In genomic region chr15:40066531-40066930, GRCh38 we compare ENCODE assay signal across 16 cellular contexts. TPM values are rescaled to one million over a fixed set of nuclear protein-coding genes. Genes with fewer than 3 reads are reported as not detected.
A peak's percentile ranks its signal among the peaks of the same experiment; 100 is the strongest.
DNase-seq lines count a peak whose midpoint lies in the region; ATAC-seq and TF ChIP-seq lines count a peak whose summit lies in the region.
"Had no signal": no experiment of that assay in that cellular context is flagged by ENCODE, and none has a peak within 500 bp of the region (broad histone marks: within the 10 kb centered on the region; RNA-seq: fewer than 3 reads in every experiment).

No MANE protein-coding gene starts in this region.

- H3K27ac ChIP-seq in OCI-LY1 (ENCODE audit: low read depth, low read length, poor library complexity, severe bottlenecking) (peak overlapping the region; percentile 98), trophoblast cell (ENCODE audit: low read depth, low read length) (no peak overlapping the region)
- H3K27ac ChIP-seq: 22Rv1, BLaER1 had no signal

- H3K9me2 ChIP-seq in OCI-LY1 (ENCODE audit: low read depth, low read length) = no peaks in the 10 kb centered on the region

- H3K79me2 ChIP-seq in OCI-LY1 (ENCODE audit: insufficient read depth, low read length) = no peaks in the 10 kb centered on the region
- peaks cover 3% of the 10 kb centered on the region for H3K79me2 ChIP-seq in trophoblast cell (ENCODE audit: control insufficient read depth, insufficient read depth, low read length, poor library complexity)

- H3K9me3 ChIP-seq in OCI-LY1 (ENCODE audit: low read length) (no peaks in the 10 kb centered on the region), trophoblast cell (ENCODE audit: insufficient read depth, low read depth, low read length) (no peaks in the 10 kb centered on the region)
- H3K9me3 ChIP-seq: BLaER1, SJSA1 had no signal

- peaks cover 19% of the 10 kb centered on the region for H3K79me1 ChIP-seq in trophoblast cell (ENCODE audit: low read length)

- H3K4me1 ChIP-seq in OCI-LY1 (ENCODE audit: insufficient read depth, low read length, severe bottlenecking) = peaks cover 55% of the 10 kb centered on the region
- peaks cover 24 to 31% of the 10 kb centered on the region in 2 experiments for H3K4me1 ChIP-seq in trophoblast cell (ENCODE audit: control insufficient read depth in 1 of 2, insufficient read depth in 2 of 2, low read length in 2 of 2)

- H4K12ac ChIP-seq in trophoblast cell (ENCODE audit: low read depth, low read length) = no peak overlapping the region

- H2BK12ac ChIP-seq in trophoblast cell (ENCODE audit: low read length) = peak overlapping the region; percentile 23

- H3K4me3 ChIP-seq in OCI-LY1 (ENCODE audit: low read depth, low read length, poor library complexity, severe bottlenecking) (no peak overlapping the region), choroid plexus epithelial cell (ENCODE audit: low read depth, low read length) (no peak overlapping the region), trophoblast cell (ENCODE audit: low read depth, low read length) (no peak overlapping the region)
- H3K4me3 ChIP-seq: BLaER1, SJSA1 had no signal

- H3K27me3 ChIP-seq in OCI-LY1 (ENCODE audit: insufficient read depth, low read length) (no peaks in the 10 kb centered on the region), trophoblast cell (ENCODE audit: insufficient read depth, low read length) (no peaks in the 10 kb centered on the region)
- H3K27me3 ChIP-seq: BLaER1, SJSA1 had no signal

- H4K20me1 ChIP-seq in OCI-LY1 (ENCODE audit: insufficient read depth, low read length) = no peaks in the 10 kb centered on the region
- H4K20me1 ChIP-seq: BLaER1 had no signal

- H2BK120ac ChIP-seq in trophoblast cell (ENCODE audit: insufficient read depth, low read length, poor library complexity) = no peak overlapping the region

- no peak overlapping the region for H3K9ac ChIP-seq in OCI-LY1 (ENCODE audit: low read length)
- no peak overlapping the region for H3K9ac ChIP-seq in trophoblast cell (ENCODE audit: low read length)
- H3K9ac ChIP-seq: BLaER1 had no signal

- H3K14ac ChIP-seq in trophoblast cell (ENCODE audit: low read length) = no peak overlapping the region

- TF ChIP-seq CTCF in OCI-LY1 (IDR thresholded peaks at IDR 0.05; ENCODE audit: low read length) = no peak
- no peak for TF ChIP-seq CTCF in choroid plexus epithelial cell (conservative IDR thresholded peaks at IDR 0.05; ENCODE audit: low read depth, low read length)

- H3K18ac ChIP-seq in trophoblast cell (ENCODE audit: low read length) = no peak overlapping the region

- H4K8ac ChIP-seq in trophoblast cell (ENCODE audit: low read depth, low read length) = no peak overlapping the region

- H3K36me3 ChIP-seq in OCI-LY1 (ENCODE audit: insufficient read depth, low read length) (no peaks in the 10 kb centered on the region), trophoblast cell (ENCODE audit: control insufficient read depth in 1 of 2, insufficient read depth in 2 of 2, low read length in 2 of 2) (no peaks in the 10 kb centered on the region)
- H3K36me3 ChIP-seq: BLaER1, SJSA1 had no signal

- no peak overlapping the region for H3K4ac ChIP-seq in trophoblast cell (ENCODE audit: low read depth, low read length)

- no peak overlapping the region for H2AFZ ChIP-seq in OCI-LY1 (ENCODE audit: low read length)
- H2AFZ ChIP-seq in trophoblast cell (ENCODE audit: insufficient read depth, low read length, poor library complexity) = no peak overlapping the region

- 0 out of 2 replicates have a peak, but pooled peaks cover 5% of the 10 kb centered on the region for H3F3A ChIP-seq in OCI-LY1 (ENCODE audit: insufficient read depth, low read length)

- H3K23ac ChIP-seq in trophoblast cell (ENCODE audit: low read length) = no peak overlapping the region

- H3K4me2 ChIP-seq in OCI-LY1 (ENCODE audit: low read length) (no peak overlapping the region), trophoblast cell (ENCODE audit: low read length) (no peak overlapping the region)
- H3K4me2 ChIP-seq: BLaER1 had no signal

- no peak overlapping the region for H2BK5ac ChIP-seq in trophoblast cell (ENCODE audit: low read depth, low read length, poor library complexity)

- no CpG with 5 or more reads among the region's 5 CpGs for WGBS in trophoblast cell (ENCODE audit: extremely low coverage, insufficient coverage, insufficient read length)

- no peak for ATAC-seq in GM19328 (IDR thresholded peaks at IDR 0.05; ENCODE audit: unreplicated experiment)

- DNase-seq in DMS79 treated with DMSO at 0.1 percent for 48 hours (lab: John Stamatoyannopoulos, UW) (peak; percentile 14), DMS79 (lab: John Stamatoyannopoulos, UW) (no peak), choroid plexus epithelial cell (ENCODE audit: low read depth) (peak; percentile 39), trophoblast cell (peak in 1 of 2 donors; percentile 36), dedifferentiated amniotic fluid mesenchymal stem cell (ENCODE audit: extremely low spot score) (no peak), hippocampal formation (lab: John Stamatoyannopoulos, UW) (no peak)
- DNase-seq: HFFc6, NCI-H1048, NCI-H1436 treated with DMSO at 0.1 percent for 48 hours, NCI-H2081, NCI-H510A had no signal

- no peak overlapping the region for H2AK5ac ChIP-seq in trophoblast cell (ENCODE audit: low read length)

- no peak overlapping the region for H4K91ac ChIP-seq in trophoblast cell (ENCODE audit: low read depth, low read length)

RNA-seq across cellular contexts. Expression of gene SRP14, which starts 27.6 kb away (rescaled TPM):
- polyA plus RNA-seq in trophoblast cell (2013) = 497 and 515 TPM in 2 replicates

RNA-seq across cellular contexts. Expression of gene BMF, which starts 42.1 kb away (rescaled TPM):
- polyA plus RNA-seq in trophoblast cell (2013) = 20.8 and 22.5 TPM in 2 replicates

Comparison
In these comparisons a context has a peak if more than half of its experiments do, and no peak if none do; other contexts are left out.
1. DNase-seq: peak in DMS79 treated with DMSO at 0.1 percent for 48 hours (single experiment) and choroid plexus epithelial cell (single experiment); none in DMS79 (single experiment), dedifferentiated amniotic fluid mesenchymal stem cell (single experiment) and hippocampal formation (0 of 2).